1 cellular context compared by ENCODE assay signal in genomic region chr12:76489737-76490136, GRCh38.
TF ChIP-seq lines count a peak whose summit lies in the region.

No MANE protein-coding gene starts in this region.

TF ChIP-seq in IMR-90, 13 proteins besides CTCF, POLR2A, EP300 and RAD21:
- TF ChIP-seq CHD1 (IDR thresholded peaks at IDR 0.05; ENCODE audit: low read depth, low read length) (no peak), USF2 (IDR thresholded peaks at IDR 0.05; ENCODE audit: low read depth, low read length) (no peak), RCOR1 (IDR thresholded peaks at IDR 0.05; ENCODE audit: insufficient replicate concordance, low read length) (no peak), MXI1 (IDR thresholded peaks at IDR 0.05; ENCODE audit: borderline replicate concordance, low read depth, low read length) (no peak), MAFK (IDR thresholded peaks at IDR 0.05; ENCODE audit: low read depth, low read length) (no peak), CEBPB (IDR thresholded peaks at IDR 0.05; ENCODE audit: low read depth, low read length) (no peak), SMC3 (IDR thresholded peaks at IDR 0.05; ENCODE audit: low read depth, low read length) (no peak), FOS (IDR thresholded peaks at IDR 0.05; ENCODE audit: low read depth, low read length) (no peak), BHLHE40 (IDR thresholded peaks at IDR 0.05; ENCODE audit: low read depth, low read length) (no peak), RFX5 (IDR thresholded peaks at IDR 0.05; ENCODE audit: low read depth, low read length) (no peak), NFE2L2 (IDR thresholded peaks at IDR 0.05; ENCODE audit: low read depth, low read length) (no peak), MAZ (IDR thresholded peaks at IDR 0.05; ENCODE audit: borderline replicate concordance, low read depth, low read length) (no peak), ELK1 (IDR thresholded peaks at IDR 0.05; ENCODE audit: borderline replicate concordance, low read depth, low read length) (no peak)
